1 cellular context compared by ENCODE assay signal in the genomic region with DNA sequence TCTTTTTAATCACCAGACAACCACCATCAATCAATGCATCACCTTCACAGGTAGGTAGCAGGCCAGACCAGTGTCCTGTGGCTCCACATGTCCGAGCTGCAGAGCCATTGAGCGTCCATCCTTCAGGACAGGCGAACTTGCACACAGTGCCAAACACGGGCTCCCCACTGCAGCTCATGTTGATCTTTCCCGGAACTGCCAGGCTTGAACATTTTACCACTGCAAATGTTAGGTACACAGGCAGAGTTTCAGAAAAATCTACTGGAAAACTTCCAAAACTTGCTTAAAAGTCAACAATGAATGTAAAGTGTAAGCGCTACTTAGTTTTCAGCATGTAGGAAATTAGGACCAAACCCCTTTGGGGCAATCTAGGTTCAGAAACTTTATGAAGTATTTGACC.
TF ChIP-seq lines count a peak whose summit lies in the region.

No MANE protein-coding gene starts in this region.

TF ChIP-seq in HepG2, 621 proteins besides CTCF, POLR2A, EP300 and RAD21:
- no peak for TF ChIP-seq SRF (IDR thresholded peaks at IDR 0.05; ENCODE audit: low read depth, low read length)
- no peak for TF ChIP-seq SRSF4 (IDR thresholded peaks at IDR 0.05; ENCODE audit: low read depth, low read length, poor library complexity, severe bottlenecking)
- TF ChIP-seq ZBED4 (CRISPR knock-in tag; IDR thresholded peaks at IDR 0.05; ENCODE audit: borderline replicate concordance), result no peak
- no peak for TF ChIP-seq HBP1 (CRISPR knock-in tag; IDR thresholded peaks at IDR 0.05; ENCODE audit: low read depth)
- TF ChIP-seq ZNF460 (CRISPR knock-in tag; IDR thresholded peaks at IDR 0.05; ENCODE audit: borderline replicate concordance), result no peak
- peak; percentile 32; the same call in 1 of the 2 replicates for TF ChIP-seq FOXA3 (CRISPR knock-in tag; IDR thresholded peaks at IDR 0.05)
- TF ChIP-seq ZNF790 (CRISPR knock-in tag; IDR thresholded peaks at IDR 0.05; ENCODE audit: borderline replicate concordance), result no peak
- no peak for TF ChIP-seq FOXA1 (IDR thresholded peaks at IDR 0.05)
- TF ChIP-seq FOXA1 (CRISPR knock-in tag; IDR thresholded peaks at IDR 0.05), result peak; percentile 35; the same call in 1 of the 2 replicates
- TF ChIP-seq, protein P1, sequence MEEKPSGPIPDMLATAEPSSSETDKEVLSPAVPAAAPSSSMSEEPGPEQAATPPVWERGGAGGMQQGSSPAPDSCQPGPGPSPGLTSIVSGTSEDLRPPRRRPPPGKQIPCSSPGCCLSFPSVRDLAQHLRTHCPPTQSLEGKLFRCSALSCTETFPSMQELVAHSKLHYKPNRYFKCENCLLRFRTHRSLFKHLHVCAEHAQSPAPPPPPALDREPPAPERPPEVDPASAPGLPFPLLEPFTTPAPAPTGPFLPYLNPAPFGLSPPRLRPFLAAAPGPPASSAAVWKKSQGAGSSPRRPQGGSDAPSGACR (CRISPR knock-in tag; IDR thresholded peaks at IDR 0.05), result no peak
- peak; percentile 49 for TF ChIP-seq ELF1 (CRISPR knock-in tag; IDR thresholded peaks at IDR 0.05)
TF ChIP-seq in HepG2: peak in this region for 3.
